In the genomic region with DNA sequence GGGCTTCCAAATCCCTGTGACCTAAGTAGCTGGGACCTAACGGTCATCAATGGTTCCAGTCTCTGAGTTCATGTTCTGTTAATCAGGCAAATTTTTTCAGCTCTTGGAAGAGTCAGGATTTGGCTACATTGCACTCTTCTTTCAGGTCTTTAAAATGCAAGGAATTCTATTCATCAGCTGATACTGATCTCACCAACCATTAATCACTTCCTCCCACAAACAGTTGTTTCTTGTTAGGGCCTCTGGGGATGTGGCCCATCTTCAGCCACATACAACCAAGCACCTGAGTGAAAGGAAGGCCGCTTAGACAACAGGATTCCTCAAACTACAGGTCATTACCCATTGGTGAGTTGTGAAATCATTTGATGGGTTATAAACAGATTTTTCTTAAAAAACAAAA, we compare ENCODE assay signal across 22 cellular contexts.
DNase-seq lines count a peak whose midpoint lies in the region; ATAC-seq and TF ChIP-seq lines count a peak whose summit lies in the region.
"Had no signal": no experiment of that assay in that cellular context is flagged by ENCODE, and none has a peak within 500 bp of the region (broad histone marks: within the 10 kb centered on the region; RNA-seq: fewer than 3 reads in every experiment).

No MANE protein-coding gene starts in this region.

- no peak overlapping the region for H2AFZ ChIP-seq in GM23248

- no peaks in the 10 kb centered on the region for H4K20me1 ChIP-seq in GM23248 (ENCODE audit: insufficient read depth)

- no peak overlapping the region for H3K4me2 ChIP-seq in GM23248 (ENCODE audit: unreplicated experiment)

- no peak overlapping the region for H3K9ac ChIP-seq in GM23248

- DNase-seq in A172 (ENCODE audit: low spot score) = peak; percentile 52
- DNase-seq in GM23248 = peak; percentile 63
- DNase-seq in foreskin fibroblast = peak; percentile 28 to 35
- DNase-seq in NCI-H128 (lab: John Stamatoyannopoulos, UW; ENCODE audit: unreplicated experiment) = no peak
- DNase-seq in amygdala (lab: John Stamatoyannopoulos, UW) = no peak
- no peak for DNase-seq in glomerular visceral epithelial cell (ENCODE audit: extremely low spot score)
- DNase-seq: 8988T; activated gamma-delta T cell treated with Interleukin-2 at 50 U/mL for 16 hours; amniotic stem cell; Karpas-422; NCI-H1417 treated with DMSO at 0.1 percent for 48 hours; NCI-H526; SHP77; stimulated activated CD4-positive, alpha-beta T cell treated with anti-CD3 and anti-CD28 coated beads, Interleukin-2, amount 100 ng/mL, for 48 hours; stomach; upper lobe of right lung had no signal

- peaks cover 32% of the 10 kb centered on the region for H3K4me1 ChIP-seq in GM23248 (ENCODE audit: insufficient read depth)
- H3K4me1 ChIP-seq: prostate gland, stomach, upper lobe of right lung had no signal

- H3K9me2 ChIP-seq in GM23248 (ENCODE audit: insufficient read depth) = no peaks in the 10 kb centered on the region

- H3K9me3 ChIP-seq in GM23248 (ENCODE audit: low read depth) = no peaks in the 10 kb centered on the region
- H3K9me3 ChIP-seq: prostate gland, stomach, upper lobe of right lung had no signal

- ATAC-seq in SK-N-SH treated with all-trans-retinoic acid at 6 μM for 48 hours = peak; percentile 45
- ATAC-seq in HG03378 (IDR thresholded peaks at IDR 0.05; ENCODE audit: unreplicated experiment) = no peak
- ATAC-seq: upper lobe of right lung had no signal

- H3K79me2 ChIP-seq in GM23248 (ENCODE audit: insufficient read depth) = no peaks in the 10 kb centered on the region

- no peak overlapping the region for H3K27ac ChIP-seq in GM23248
- H3K27ac ChIP-seq: C4-2B, prostate gland, skin epidermis, stomach, upper lobe of right lung, VCaP had no signal

- TF ChIP-seq CTCF in foreskin fibroblast (IDR thresholded peaks at IDR 0.05; ENCODE audit: low read depth, low read length) = no peak

- H3F3A ChIP-seq in GM23248 (ENCODE audit: insufficient read depth) = peaks cover 26% of the 10 kb centered on the region

- in situ Hi-C loops in GM23248 (cut with MboI) = no loop called here

- WGBS in GM23248 (ENCODE audit: low coverage in 1 of 2, low lambda C conversion rate in 2 of 2, missing lambda C conversion rate in 2 of 2), 2 experiments = 4 to 55% methylated on average over 1 to 2 of the region's 2 CpGs

- H3K36me3 ChIP-seq in GM23248 (ENCODE audit: low read depth) = no peaks in the 10 kb centered on the region
- H3K36me3 ChIP-seq: prostate gland, stomach, upper lobe of right lung had no signal

- no peaks in the 10 kb centered on the region for H3K27me3 ChIP-seq in GM23248 (replicated peaks; ENCODE audit: insufficient read depth)
- H3K27me3 ChIP-seq: stomach, upper lobe of right lung had no signal

- no peak overlapping the region for H3K4me3 ChIP-seq in GM23248
- no peak overlapping the region for H3K4me3 ChIP-seq in foreskin fibroblast (ENCODE audit: low read depth in 1 of 2, low read length in 2 of 2)
- H3K4me3 ChIP-seq: prostate gland, skin epidermis, stomach, upper lobe of right lung had no signal

TF ChIP-seq in SK-N-SH treated with all-trans-retinoic acid at 6 μM for 48 hours, 23 proteins besides CTCF, POLR2A, EP300 and RAD21 (continues in another document):
- TF ChIP-seq, protein P1, sequence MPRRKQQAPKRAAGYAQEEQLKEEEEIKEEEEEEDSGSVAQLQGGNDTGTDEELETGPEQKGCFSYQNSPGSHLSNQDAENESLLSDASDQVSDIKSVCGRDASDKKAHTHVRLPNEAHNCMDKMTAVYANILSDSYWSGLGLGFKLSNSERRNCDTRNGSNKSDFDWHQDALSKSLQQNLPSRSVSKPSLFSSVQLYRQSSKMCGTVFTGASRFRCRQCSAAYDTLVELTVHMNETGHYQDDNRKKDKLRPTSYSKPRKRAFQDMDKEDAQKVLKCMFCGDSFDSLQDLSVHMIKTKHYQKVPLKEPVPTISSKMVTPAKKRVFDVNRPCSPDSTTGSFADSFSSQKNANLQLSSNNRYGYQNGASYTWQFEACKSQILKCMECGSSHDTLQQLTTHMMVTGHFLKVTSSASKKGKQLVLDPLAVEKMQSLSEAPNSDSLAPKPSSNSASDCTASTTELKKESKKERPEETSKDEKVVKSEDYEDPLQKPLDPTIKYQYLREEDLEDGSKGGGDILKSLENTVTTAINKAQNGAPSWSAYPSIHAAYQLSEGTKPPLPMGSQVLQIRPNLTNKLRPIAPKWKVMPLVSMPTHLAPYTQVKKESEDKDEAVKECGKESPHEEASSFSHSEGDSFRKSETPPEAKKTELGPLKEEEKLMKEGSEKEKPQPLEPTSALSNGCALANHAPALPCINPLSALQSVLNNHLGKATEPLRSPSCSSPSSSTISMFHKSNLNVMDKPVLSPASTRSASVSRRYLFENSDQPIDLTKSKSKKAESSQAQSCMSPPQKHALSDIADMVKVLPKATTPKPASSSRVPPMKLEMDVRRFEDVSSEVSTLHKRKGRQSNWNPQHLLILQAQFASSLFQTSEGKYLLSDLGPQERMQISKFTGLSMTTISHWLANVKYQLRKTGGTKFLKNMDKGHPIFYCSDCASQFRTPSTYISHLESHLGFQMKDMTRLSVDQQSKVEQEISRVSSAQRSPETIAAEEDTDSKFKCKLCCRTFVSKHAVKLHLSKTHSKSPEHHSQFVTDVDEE (CRISPR knock-in tag; IDR thresholded peaks at IDR 0.05) = no peak
- TF ChIP-seq ZNF70 (CRISPR knock-in tag; IDR thresholded peaks at IDR 0.05) = no peak
- TF ChIP-seq SNAI2 (CRISPR knock-in tag; IDR thresholded peaks at IDR 0.05) = no peak
- TF ChIP-seq, protein P2, sequence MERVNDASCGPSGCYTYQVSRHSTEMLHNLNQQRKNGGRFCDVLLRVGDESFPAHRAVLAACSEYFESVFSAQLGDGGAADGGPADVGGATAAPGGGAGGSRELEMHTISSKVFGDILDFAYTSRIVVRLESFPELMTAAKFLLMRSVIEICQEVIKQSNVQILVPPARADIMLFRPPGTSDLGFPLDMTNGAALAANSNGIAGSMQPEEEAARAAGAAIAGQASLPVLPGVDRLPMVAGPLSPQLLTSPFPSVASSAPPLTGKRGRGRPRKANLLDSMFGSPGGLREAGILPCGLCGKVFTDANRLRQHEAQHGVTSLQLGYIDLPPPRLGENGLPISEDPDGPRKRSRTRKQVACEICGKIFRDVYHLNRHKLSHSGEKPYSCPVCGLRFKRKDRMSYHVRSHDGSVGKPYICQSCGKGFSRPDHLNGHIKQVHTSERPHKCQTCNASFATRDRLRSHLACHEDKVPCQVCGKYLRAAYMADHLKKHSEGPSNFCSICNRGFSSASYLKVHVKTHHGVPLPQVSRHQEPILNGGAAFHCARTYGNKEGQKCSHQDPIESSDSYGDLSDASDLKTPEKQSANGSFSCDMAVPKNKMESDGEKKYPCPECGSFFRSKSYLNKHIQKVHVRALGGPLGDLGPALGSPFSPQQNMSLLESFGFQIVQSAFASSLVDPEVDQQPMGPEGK (CRISPR knock-in tag; IDR thresholded peaks at IDR 0.05; ENCODE audit: borderline replicate concordance) = no peak
- TF ChIP-seq BACH2 (CRISPR knock-in tag; IDR thresholded peaks at IDR 0.05; ENCODE audit: borderline replicate concordance) = no peak
- TF ChIP-seq PPARA (CRISPR knock-in tag; IDR thresholded peaks at IDR 0.05; ENCODE audit: borderline replicate concordance) = no peak
- no peak for TF ChIP-seq ZC3H10 (CRISPR knock-in tag; IDR thresholded peaks at IDR 0.05)
- no peak for TF ChIP-seq ZNF8 (CRISPR knock-in tag; IDR thresholded peaks at IDR 0.05)
- TF ChIP-seq ARNTL (CRISPR knock-in tag; IDR thresholded peaks at IDR 0.05; ENCODE audit: borderline replicate concordance, low read depth) = no peak
- no peak for TF ChIP-seq ISL1 (CRISPR knock-in tag; IDR thresholded peaks at IDR 0.05)
- no peak for TF ChIP-seq CSDC2 (CRISPR knock-in tag; IDR thresholded peaks at IDR 0.05)
- TF ChIP-seq, protein P3, sequence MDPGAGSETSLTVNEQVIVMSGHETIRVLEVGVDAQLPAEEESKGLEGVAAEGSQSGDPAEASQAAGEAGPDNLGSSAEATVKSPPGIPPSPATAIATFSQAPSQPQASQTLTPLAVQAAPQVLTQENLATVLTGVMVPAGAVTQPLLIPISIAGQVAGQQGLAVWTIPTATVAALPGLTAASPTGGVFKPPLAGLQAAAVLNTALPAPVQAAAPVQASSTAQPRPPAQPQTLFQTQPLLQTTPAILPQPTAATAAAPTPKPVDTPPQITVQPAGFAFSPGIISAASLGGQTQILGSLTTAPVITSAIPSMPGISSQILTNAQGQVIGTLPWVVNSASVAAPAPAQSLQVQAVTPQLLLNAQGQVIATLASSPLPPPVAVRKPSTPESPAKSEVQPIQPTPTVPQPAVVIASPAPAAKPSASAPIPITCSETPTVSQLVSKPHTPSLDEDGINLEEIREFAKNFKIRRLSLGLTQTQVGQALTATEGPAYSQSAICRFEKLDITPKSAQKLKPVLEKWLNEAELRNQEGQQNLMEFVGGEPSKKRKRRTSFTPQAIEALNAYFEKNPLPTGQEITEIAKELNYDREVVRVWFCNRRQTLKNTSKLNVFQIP (CRISPR knock-in tag; IDR thresholded peaks at IDR 0.05; ENCODE audit: borderline replicate concordance, low read depth) = no peak
- TF ChIP-seq ZNF565 (CRISPR knock-in tag; conservative IDR thresholded peaks at IDR 0.05; ENCODE audit: low read depth) = no peak
- TF ChIP-seq TOX (CRISPR knock-in tag; IDR thresholded peaks at IDR 0.05; ENCODE audit: borderline replicate concordance) = no peak
- TF ChIP-seq CREB5 (CRISPR knock-in tag; IDR thresholded peaks at IDR 0.05; ENCODE audit: low read depth) = no peak
- TF ChIP-seq GLIS3 (CRISPR knock-in tag; IDR thresholded peaks at IDR 0.05) = no peak
- TF ChIP-seq ZFP30 (CRISPR knock-in tag; IDR thresholded peaks at IDR 0.05) = no peak

Comparison
In these comparisons a context has a peak if more than half of its experiments do, and no peak if none do; other contexts are left out.
1. DNase-seq: peak in A172 (single experiment), GM23248 (single experiment) and foreskin fibroblast (2 of 2); none in NCI-H128 (single experiment), amygdala (0 of 56) and glomerular visceral epithelial cell (single experiment).